Comparison of ENCODE assay signal across 9 cellular contexts in genomic region chr3:190120161-190121060, GRCh38. TPM values are rescaled to one million over a fixed set of nuclear protein-coding genes. Genes with fewer than 3 reads are reported as not detected.
A peak's percentile ranks its signal among the peaks of the same experiment; 100 is the strongest.
DNase-seq lines count a peak whose midpoint lies in the region; ATAC-seq and TF ChIP-seq lines count a peak whose summit lies in the region.
"Had no signal": no experiment of that assay in that cellular context is flagged by ENCODE, and none has a peak within 500 bp of the region (broad histone marks: within the 10 kb centered on the region; RNA-seq: fewer than 3 reads in every experiment).

P3H2 (minus strand) TSS chr3:190120897; CDS start chr3:190120731, 166 bp downstream.

- H3K36me3 ChIP-seq in esophagus (ENCODE audit: control insufficient read depth in 2 of 2, insufficient read depth in 2 of 2, low read length in 1 of 2) (no peaks in the 10 kb centered on the region), mesodermal cell (ENCODE audit: control insufficient read depth, insufficient read depth, low read length) (no peaks in the 10 kb centered on the region)
- H3K36me3 ChIP-seq: BLaER1 treated with 17β-estradiol and CSF1 and Interleukin-3, amounts not matched to agents 10 nM and 100 nM had no signal

- no peak within 1 kb of the TSS for H3K27ac Mint-ChIP-seq in stimulated activated naive CD8-positive, alpha-beta T cell treated with anti-CD3 and anti-CD28 coated beads, Interleukin-15, amount 100 ng/mL, for 72 hours

- H3K27me3 ChIP-seq in esophagus (ENCODE audit: control insufficient read depth in 1 of 2, insufficient read depth in 2 of 2, low read length in 2 of 2), result no peaks in the 10 kb centered on the region
- H3K27me3 ChIP-seq: BLaER1 treated with 17β-estradiol and CSF1 and Interleukin-3, amounts not matched to agents 10 nM and 100 nM had no signal

- peak; percentile 52 for TF ChIP-seq CTCF in WI38 (IDR thresholded peaks at IDR 0.05; ENCODE audit: low read depth, low read length)

- ATAC-seq in activated CD4-positive, CD25-positive, alpha-beta regulatory T cell treated with anti-CD3 and anti-CD28 coated beads, Interleukin-2, amount 50 U/mL, for 24 hours, result peak; percentile 56 to 59
- peak; percentile 69 for ATAC-seq in HG02678 (IDR thresholded peaks at IDR 0.05; ENCODE audit: unreplicated experiment)
- ATAC-seq in stimulated activated naive CD8-positive, alpha-beta T cell treated with anti-CD3 and anti-CD28 coated beads, Interleukin-15, amount 100 ng/mL, for 72 hours, result peak; percentile 79

- no peak for DNase-seq in activated CD4-positive, CD25-positive, alpha-beta regulatory T cell treated with anti-CD3 and anti-CD28 coated beads, Interleukin-2, amount 50 U/mL, for 72 hours
- peak; percentile 42 for DNase-seq in NCI-H1436 treated with DMSO at 0.1 percent for 48 hours (lab: John Stamatoyannopoulos, UW)
- DNase-seq in stimulated activated naive CD8-positive, alpha-beta T cell treated with anti-CD3 and anti-CD28 coated beads, Interleukin-15, amount 100 ng/mL, for 72 hours, result peak; percentile 21 to 27

- H3K9me3 ChIP-seq in esophagus (ENCODE audit: control insufficient read depth in 2 of 2, insufficient read depth in 1 of 2, low read depth in 1 of 2, low read length in 1 of 2) (no peaks in the 10 kb centered on the region), mesodermal cell (ENCODE audit: control insufficient read depth, low read length) (no peaks in the 10 kb centered on the region)

- peak within 1 kb of the TSS; percentile 60 to 63 for H3K27ac ChIP-seq in esophagus (ENCODE audit: low read depth in 2 of 2, low read length in 1 of 2)
- peak within 1 kb of the TSS; percentile 79 for H3K27ac ChIP-seq in mesodermal cell (ENCODE audit: low read depth, low read length, severe bottlenecking)
- H3K27ac ChIP-seq: BLaER1 treated with 17β-estradiol and CSF1 and Interleukin-3, amounts not matched to agents 10 nM and 100 nM had no signal

- H3K4me1 ChIP-seq in esophagus (ENCODE audit: control insufficient read depth in 2 of 2, insufficient read depth in 2 of 2, low read length in 1 of 2), result peaks cover 0 to 3% of the 10 kb centered on the region in 2 donors
- H3K4me1 ChIP-seq in mesodermal cell (ENCODE audit: control insufficient read depth, insufficient read depth, low read length, poor library complexity, severe bottlenecking), result peaks cover 23% of the 10 kb centered on the region

- H3K4me3 ChIP-seq in WI38 (ENCODE audit: low read depth, low read length), result peak within 1 kb of the TSS; percentile 87
- H3K4me3 ChIP-seq in esophagus (ENCODE audit: low read depth in 1 of 2, low read length in 2 of 2), result peak within 1 kb of the TSS; percentile 71 to 85
- peak within 1 kb of the TSS; percentile 75 for H3K4me3 ChIP-seq in mesodermal cell (ENCODE audit: extremely low read depth, insufficient read depth, low read length, poor library complexity, severe bottlenecking)

- 2% methylated on average over 87 to 105 of the region's 105 CpGs for WGBS in esophagus, 2 donors
- WGBS in mesodermal cell (ENCODE audit: insufficient coverage in 2 of 2), 2 experiments, result 0 to 1% methylated on average over 57 to 89 of the region's 105 CpGs

- H3K9me3 Mint-ChIP-seq in stimulated activated naive CD8-positive, alpha-beta T cell treated with anti-CD3 and anti-CD28 coated beads, Interleukin-15, amount 100 ng/mL, for 72 hours, result no peaks in the 10 kb centered on the region

- H3K4me3 Mint-ChIP-seq in stimulated activated naive CD8-positive, alpha-beta T cell treated with anti-CD3 and anti-CD28 coated beads, Interleukin-15, amount 100 ng/mL, for 72 hours, result peak within 1 kb of the TSS; percentile 74 to 79

- peaks cover 10% of the 10 kb centered on the region for H3K4me1 Mint-ChIP-seq in stimulated activated naive CD8-positive, alpha-beta T cell treated with anti-CD3 and anti-CD28 coated beads, Interleukin-15, amount 100 ng/mL, for 72 hours

- H3K27me3 Mint-ChIP-seq in stimulated activated naive CD8-positive, alpha-beta T cell treated with anti-CD3 and anti-CD28 coated beads, Interleukin-15, amount 100 ng/mL, for 72 hours, result peaks cover 87% of the 10 kb centered on the region

RNA-seq across cellular contexts. Expression of gene P3H2, which starts in this region (rescaled TPM):
- polyA plus RNA-seq in esophagus, result 1 to 10 TPM; 4.9 to 9.8 TPM
- polyA plus RNA-seq in mesodermal cell (2013, experiment 1 of 2), result 55.0 TPM
- 45.4 TPM for polyA plus RNA-seq in mesodermal cell (2013, experiment 2 of 2)
